In genomic region chr6:22184371-22184770, GRCh38 we compare ENCODE assay signal across 9 cellular contexts.
"Had no signal": no experiment of that assay in that cellular context is flagged by ENCODE, and none has a peak within 500 bp of the region (broad histone marks: within the 10 kb centered on the region; RNA-seq: fewer than 3 reads in every experiment).

No MANE protein-coding gene starts in this region.

- H3K27ac ChIP-seq: HL-60, KMS-11 had no signal

- H3K4me3 ChIP-seq: K562 had no signal

- ATAC-seq: HepG2, K562 had no signal

- H3K4me1 Mint-ChIP-seq: IgD-negative memory B cell had no signal

- DNase-seq: IMR-90, KBM-7, KG1 had no signal

- FAIRE-seq: HepG2, HTR-8/SVneo had no signal

- H3K27me3 Mint-ChIP-seq: IgD-negative memory B cell had no signal

- H3K9ac ChIP-seq: KMS-11 had no signal

- H3K4me2 ChIP-seq: KMS-11 had no signal
